19 cellular contexts compared by ENCODE assay signal in genomic region chr4:155807021-155807420, GRCh38. TPM values are rescaled to one million over a fixed set of nuclear protein-coding genes. Genes with fewer than 3 reads are reported as not detected.
DNase-seq lines count a peak whose midpoint lies in the region; ATAC-seq lines count a peak whose summit lies in the region.
"Had no signal": no experiment of that assay in that cellular context is flagged by ENCODE, and none has a peak within 500 bp of the region (broad histone marks: within the 10 kb centered on the region; RNA-seq: fewer than 3 reads in every experiment).

No MANE protein-coding gene starts in this region.

- no peak overlapping the region for H3K4me3 ChIP-seq in rectal smooth muscle tissue (ENCODE audit: low read length)
- H3K4me3 ChIP-seq: Peyer's patch, prostate gland, upper lobe of left lung had no signal

- peaks cover 14% of the 10 kb centered on the region for H3K4me1 ChIP-seq in rectal smooth muscle tissue (ENCODE audit: control insufficient read depth, insufficient read depth, low read length)
- H3K4me1 ChIP-seq: Peyer's patch, prostate gland, upper lobe of left lung had no signal

- H3K27me3 ChIP-seq in rectal smooth muscle tissue (ENCODE audit: control insufficient read depth, insufficient read depth, low read length) = no peaks in the 10 kb centered on the region
- H3K27me3 ChIP-seq: Peyer's patch, upper lobe of left lung had no signal

- H3K9ac ChIP-seq in rectal smooth muscle tissue (ENCODE audit: low read length) = no peak overlapping the region

- peak overlapping the region; percentile 51 for H3K27ac ChIP-seq in rectal smooth muscle tissue (ENCODE audit: low read depth, low read length)
- H3K27ac ChIP-seq: prostate gland, upper lobe of left lung had no signal

- DNase-seq in AG20443 (ENCODE audit: low spot score) = peak; percentile 46
- peak; percentile 7 for DNase-seq in M059J (ENCODE audit: low read depth)
- DNase-seq in fibroblast of gingiva (ENCODE audit: low read depth) = peak; percentile 77
- DNase-seq in superior temporal gyrus (ENCODE audit: extremely low spot score) = no peak
- no peak for DNase-seq in T-helper 1 cell
- no peak for DNase-seq in stimulated activated CD4-positive, alpha-beta T cell treated with anti-CD3 and anti-CD28 coated beads, Interleukin-15, amount 100 ng/mL, for 24 hours
- DNase-seq: ACHN; activated CD4-positive, alpha-beta T cell treated with anti-CD3 and anti-CD28 coated beads for 4 hours; activated CD8-positive, alpha-beta memory T cell treated with anti-CD3 and anti-CD28 coated beads, Interleukin-2, amount 10 ng/mL, durations not matched to agents 7 days and 5 days; NCI-H1436 treated with DMSO at 0.1 percent for 48 hours; Peyer's patch; stimulated activated naive CD8-positive, alpha-beta T cell treated with anti-CD3 and anti-CD28 coated beads, Interleukin-15, Interleukin-2, amounts not matched to agents 100 U/mL and 50 U/mL, for 24 hours; upper lobe of left lung had no signal

- no peak for ATAC-seq in GM18858 (IDR thresholded peaks at IDR 0.05; ENCODE audit: unreplicated experiment)
- ATAC-seq: activated CD8-positive, alpha-beta memory T cell treated with anti-CD3 and anti-CD28 coated beads, Interleukin-2, amount 10 ng/mL, durations not matched to agents 7 days and 5 days; activated T-helper 17 cell treated with anti-CD3 and anti-CD28 coated beads, Interleukin-2, amount 50 U/mL, for 72 hours; stimulated activated naive CD8-positive, alpha-beta T cell treated with anti-CD3 and anti-CD28 coated beads, Interleukin-15, Interleukin-2, amounts not matched to agents 100 U/mL and 50 U/mL, for 24 hours had no signal

- H3K36me3 ChIP-seq in rectal smooth muscle tissue (ENCODE audit: control insufficient read depth, insufficient read depth, low read length) = no peaks in the 10 kb centered on the region
- H3K36me3 ChIP-seq: Peyer's patch, prostate gland, upper lobe of left lung had no signal

RNA-seq across cellular contexts. Expression of gene GUCY1B1, which starts 48.2 kb away (rescaled TPM):
- total RNA-seq in M059J (2014; rRNA removed; shearing (Covaris generic)) = 1.2 and 3.2 TPM in 2 replicates

RNA-seq across cellular contexts. Expression of gene ASIC5, which starts 59.1 kb away (rescaled TPM):
- not detected in 2 replicates for total RNA-seq in M059J (2014; rRNA removed; shearing (Covaris generic))
- total RNA-seq: activated CD8-positive, alpha-beta memory T cell treated with anti-CD3 and anti-CD28 coated beads, Interleukin-2, amount 10 ng/mL, durations not matched to agents 7 days and 5 days; activated T-helper 17 cell treated with anti-CD3 and anti-CD28 coated beads, Interleukin-2, amount 50 U/mL, for 72 hours; cardiac septum; neural crest cell; Peyer's patch; prostate gland; upper lobe of left lung had no signal

Comparison
In these comparisons a context has a peak if more than half of its experiments do, and no peak if none do; other contexts are left out.
1. DNase-seq: peak in AG20443 (single experiment), M059J (single experiment) and fibroblast of gingiva (single experiment); none in superior temporal gyrus (single experiment), T-helper 1 cell (0 of 5) and stimulated activated CD4-positive, alpha-beta T cell treated with anti-CD3 and anti-CD28 coated beads, Interleukin-15, amount 100 ng/mL, for 24 hours (single experiment).